Comparison of ENCODE assay signal across 3 cellular contexts in genomic region chr2:149189769-149190168, GRCh38.
"Had no signal": no experiment of that assay in that cellular context is flagged by ENCODE, and none has a peak within 500 bp of the region (broad histone marks: within the 10 kb centered on the region; RNA-seq: fewer than 3 reads in every experiment).

No MANE protein-coding gene starts in this region.

- H3K4me3 ChIP-seq: GM12878 had no signal

- DNase-seq: GDM1, GF-D8 had no signal

- ATAC-seq: GM12878 had no signal
